Comparison of ENCODE assay signal across 26 cellular contexts in genomic region chr2:77191665-77192064, GRCh38.
"Had no signal": no experiment of that assay in that cellular context is flagged by ENCODE, and none has a peak within 500 bp of the region (broad histone marks: within the 10 kb centered on the region; RNA-seq: fewer than 3 reads in every experiment).

No MANE protein-coding gene starts in this region.

- ATAC-seq: effector memory CD8-positive, alpha-beta T cell; esophagus mucosa; foreskin keratinocyte; gastrocnemius medialis; gastroesophageal sphincter; heart left ventricle; heart right ventricle had no signal

- H3K36me3 ChIP-seq: colonic mucosa, esophagus muscularis mucosa, esophagus squamous epithelium, gastrocnemius medialis, gastroesophageal sphincter, heart left ventricle, heart right ventricle had no signal

- H3K27ac ChIP-seq: colonic mucosa, coronary artery, dorsolateral prefrontal cortex, epithelial cell of prostate, esophagus muscularis mucosa, esophagus squamous epithelium, foreskin keratinocyte, gastrocnemius medialis, gastroesophageal sphincter, heart left ventricle, heart right ventricle had no signal

- H3K4me1 ChIP-seq: colonic mucosa, esophagus muscularis mucosa, esophagus squamous epithelium, foreskin keratinocyte, gastrocnemius medialis, gastroesophageal sphincter, heart left ventricle, heart right ventricle had no signal

- FAIRE-seq: endothelial cell of umbilical vein had no signal

- H3K9me3 Mint-ChIP-seq: dendritic cell treated with granulocyte-macrophage colony-stimulating factor and Interleukin-4, amounts not matched to agents 40 ng/mL and 50 ng/mL, for 4 days; endodermal cell had no signal

- H3K9me3 ChIP-seq: colonic mucosa, esophagus muscularis mucosa, esophagus squamous epithelium, gastrocnemius medialis, gastroesophageal sphincter, heart left ventricle had no signal

- H3K4me3 ChIP-seq: colonic mucosa, coronary artery, dorsolateral prefrontal cortex, esophagus muscularis mucosa, esophagus squamous epithelium, gastrocnemius medialis, gastroesophageal sphincter, heart left ventricle, heart right ventricle had no signal

- H3K27me3 Mint-ChIP-seq: dendritic cell treated with granulocyte-macrophage colony-stimulating factor and Interleukin-4, amounts not matched to agents 40 ng/mL and 50 ng/mL, for 4 days; effector memory CD8-positive, alpha-beta T cell had no signal

- H3K27ac Mint-ChIP-seq: dendritic cell treated with granulocyte-macrophage colony-stimulating factor and Interleukin-4, amounts not matched to agents 40 ng/mL and 50 ng/mL, for 4 days; effector memory CD8-positive, alpha-beta T cell; endodermal cell had no signal

- H3K27me3 ChIP-seq: colonic mucosa, dorsolateral prefrontal cortex, esophagus muscularis mucosa, esophagus squamous epithelium, foreskin keratinocyte, gastrocnemius medialis, gastroesophageal sphincter, heart left ventricle, heart right ventricle had no signal

- DNase-seq: colonic mucosa; cortex of kidney; dermis blood vessel endothelial cell; dorsolateral prefrontal cortex; effector CD4-positive, alpha-beta T cell; effector CD8-positive, alpha-beta T cell; effector memory CD4-positive, alpha-beta T cell; effector memory CD8-positive, alpha-beta T cell; endodermal cell; erythroblast; esophagus squamous epithelium; foreskin fibroblast; foreskin keratinocyte; foreskin melanocyte; gastrocnemius medialis; glutamatergic neuron; head of caudate nucleus; heart left ventricle; heart right ventricle had no signal

- H3K4me3 Mint-ChIP-seq: dendritic cell treated with granulocyte-macrophage colony-stimulating factor and Interleukin-4, amounts not matched to agents 40 ng/mL and 50 ng/mL, for 4 days; effector memory CD8-positive, alpha-beta T cell; endodermal cell had no signal

- H3K4me1 Mint-ChIP-seq: endodermal cell had no signal
